Comparison of ENCODE assay signal across 8 cellular contexts in genomic region chr11:65891180-65892136, GRCh38. TPM values are rescaled to one million over a fixed set of nuclear protein-coding genes. Genes with fewer than 3 reads are reported as not detected.
DNase-seq lines count a peak whose midpoint lies in the region; ATAC-seq and TF ChIP-seq lines count a peak whose summit lies in the region.

No MANE protein-coding gene starts in this region.

- peak overlapping the region; percentile 75 for H3K9ac ChIP-seq in DND-41 (ENCODE audit: low read depth, low read length)

- DNase-seq in DND-41 (peak; percentile 38), Kasumi-1 (lab: John Stamatoyannopoulos, UW) (peak; percentile 55 to 59), foreskin fibroblast (peak; percentile 83 to 94), progenitor cell of endocrine pancreas (ENCODE audit: low spot score, unreplicated experiment) (no peak)
- DNase-seq in activated CD8-positive, alpha-beta memory T cell treated with anti-CD3 and anti-CD28 coated beads for 24 hours, result peak; percentile 84

- no peak overlapping the region for H3K27ac Mint-ChIP-seq in progenitor cell of endocrine pancreas

- H3K4me3 Mint-ChIP-seq in progenitor cell of endocrine pancreas (ENCODE audit: low read depth), result peak overlapping the region; percentile 63

- H3K27me3 ChIP-seq in DND-41 (ENCODE audit: insufficient read depth, low read length, poor library complexity), result no peaks in the 10 kb centered on the region

- no peaks in the 10 kb centered on the region for H3K9me3 ChIP-seq in DND-41 (ENCODE audit: insufficient read depth, low read length, severe bottlenecking)

- H3K4me3 ChIP-seq in DND-41 (ENCODE audit: low read depth in 1 of 2, low read length in 2 of 2) (peak overlapping the region; percentile 51 to 71), foreskin fibroblast (ENCODE audit: low read depth in 1 of 2, low read length in 2 of 2) (peak overlapping the region; percentile 66 to 74)

- peak; percentile 49 for TF ChIP-seq CTCF in DND-41 (IDR thresholded peaks at IDR 0.05; ENCODE audit: borderline replicate concordance, extremely low read depth, low read length, poor library complexity, severe bottlenecking)
- peak; percentile 10 for TF ChIP-seq CTCF in foreskin fibroblast (IDR thresholded peaks at IDR 0.05; ENCODE audit: low read depth, low read length)
- no peak for TF ChIP-seq CTCF in progenitor cell of endocrine pancreas (IDR thresholded peaks at IDR 0.05; ENCODE audit: unreplicated experiment)

- no peak; the same call in 2 of the 3 replicates for ATAC-seq in DND-41 (ENCODE audit: insufficient read depth, low read depth)
- ATAC-seq in GM21576 (IDR thresholded peaks at IDR 0.05; ENCODE audit: unreplicated experiment), result no peak
- ATAC-seq in HG03460 (IDR thresholded peaks at IDR 0.05; ENCODE audit: unreplicated experiment), result no peak
- ATAC-seq in HG03469 (IDR thresholded peaks at IDR 0.05; ENCODE audit: unreplicated experiment), result no peak

- H3K36me3 ChIP-seq in DND-41 (ENCODE audit: insufficient read depth, low read length), result peaks cover 14% of the 10 kb centered on the region

- peaks cover 21% of the 10 kb centered on the region; the same call in 1 of the 2 replicates for H4K20me1 ChIP-seq in DND-41 (ENCODE audit: insufficient read depth, low read length)

- peak overlapping the region; percentile 88 for H2AFZ ChIP-seq in DND-41 (ENCODE audit: low read depth, low read length)

- peak overlapping the region; percentile 96 for H3K4me2 ChIP-seq in DND-41 (ENCODE audit: insufficient read depth, low read length)

- H3K4me1 Mint-ChIP-seq in progenitor cell of endocrine pancreas (ENCODE audit: low read depth), result peaks cover 34% of the 10 kb centered on the region

- H3K27me3 Mint-ChIP-seq in progenitor cell of endocrine pancreas, result peaks cover 33% of the 10 kb centered on the region

- H3K9me3 Mint-ChIP-seq in progenitor cell of endocrine pancreas (ENCODE audit: low read depth), result no peaks in the 10 kb centered on the region

- peaks cover 1% of the 10 kb centered on the region for H3K36me3 Mint-ChIP-seq in progenitor cell of endocrine pancreas (ENCODE audit: insufficient read depth)

- H3K27ac ChIP-seq in DND-41 (ENCODE audit: low read length), result peak overlapping the region; percentile 81

- peaks cover 61% of the 10 kb centered on the region for H3K4me1 ChIP-seq in DND-41 (ENCODE audit: insufficient read depth, low read length)

- H3K79me2 ChIP-seq in DND-41 (ENCODE audit: insufficient read depth, low read length), result peaks cover 27% of the 10 kb centered on the region

RNA-seq across cellular contexts. Expression of gene CCDC85B, which starts 1.0 kb away (rescaled TPM):
- total RNA-seq in progenitor cell of endocrine pancreas, result 7.4 and 7.9 TPM in 2 replicates

RNA-seq across cellular contexts. Expression of gene FIBP, which starts 3.2 kb away (rescaled TPM):
- total RNA-seq in progenitor cell of endocrine pancreas, result 67.7 and 77.8 TPM in 2 replicates

RNA-seq across cellular contexts. Expression of gene FOSL1, which starts 8.7 kb away (rescaled TPM):
- 1.7 and 2.6 TPM in 2 replicates for total RNA-seq in progenitor cell of endocrine pancreas

RNA-seq across cellular contexts. Expression of gene CTSW, which starts 11.8 kb away (rescaled TPM):
- not detected in 2 replicates for total RNA-seq in progenitor cell of endocrine pancreas

RNA-seq across cellular contexts. Expression of gene EFEMP2, which starts 18.9 kb away (rescaled TPM):
- total RNA-seq in progenitor cell of endocrine pancreas, result 84.9 and 90.5 TPM in 2 replicates
